9 cellular contexts compared by ENCODE assay signal in the genomic region with DNA sequence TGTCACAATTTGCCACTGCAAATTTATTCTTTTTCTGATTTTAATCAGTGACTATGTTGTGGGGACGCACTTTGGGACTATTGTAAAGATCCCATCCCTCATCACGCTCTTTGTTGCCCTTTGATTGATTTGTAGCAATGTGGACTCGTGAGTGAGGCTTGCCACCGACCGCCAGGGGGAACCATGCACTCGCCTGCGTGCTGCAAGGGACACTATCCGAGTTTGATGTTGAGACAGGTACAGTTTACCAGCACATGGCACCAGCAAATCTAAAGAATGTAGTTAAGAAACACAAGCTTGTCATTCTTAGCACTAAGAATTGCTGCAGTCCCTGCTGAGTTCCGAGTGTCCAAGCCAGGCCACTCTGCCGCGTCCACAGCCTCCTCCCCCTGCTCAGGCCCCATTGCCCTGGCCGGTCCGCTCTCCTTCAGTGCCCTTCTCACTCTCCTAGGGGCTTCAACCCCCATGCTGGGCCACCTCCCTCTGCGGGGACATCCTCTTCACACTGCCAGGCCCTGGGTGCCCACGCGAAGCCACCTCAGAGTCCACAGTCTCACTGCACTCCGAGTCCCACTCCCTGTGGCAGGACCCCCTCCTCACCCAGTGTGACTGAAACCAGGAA. TPM values are rescaled to one million over a fixed set of nuclear protein-coding genes. Genes with fewer than 3 reads are reported as not detected.
DNase-seq lines count a peak whose midpoint lies in the region; ATAC-seq, FAIRE-seq and TF ChIP-seq lines count a peak whose summit lies in the region.
"Had no signal": no experiment of that assay in that cellular context is flagged by ENCODE, and none has a peak within 500 bp of the region (broad histone marks: within the 10 kb centered on the region; RNA-seq: fewer than 3 reads in every experiment).

No MANE protein-coding gene starts in this region.

- H3K9ac ChIP-seq in ES-I3 (ENCODE audit: low read depth, low read length) (peak overlapping the region; percentile 4; the same call in 1 of the 2 replicates), MM.1S (ENCODE audit: low read length) (no peak overlapping the region), kidney (ENCODE audit: low read length in 2 of 2) (no peak overlapping the region)

- H3K9me3 ChIP-seq in ES-I3 (ENCODE audit: control insufficient read depth, insufficient read depth, low read length) (no peaks in the 10 kb centered on the region), MM.1S (replicated peaks; ENCODE audit: insufficient read depth, low read length) (no peaks in the 10 kb centered on the region), kidney (ENCODE audit: control insufficient read depth in 1 of 2, low read length in 2 of 2) (no peaks in the 10 kb centered on the region)

- H3K79me2 ChIP-seq in MM.1S (ENCODE audit: low read length) = no peaks in the 10 kb centered on the region

- DNase-seq in H54 (ENCODE audit: insufficient read length, low spot score) (peak; percentile 63), MM.1S (peak; percentile 77), cardiac fibroblast (ENCODE audit: low read depth in 2 of 2) (peak; percentile 61 to 63), kidney (peak; percentile 82)
- peak; percentile 67 for DNase-seq in stimulated activated CD4-positive, alpha-beta T cell treated with anti-CD3 and anti-CD28 coated beads, Interleukin-4, amount 100 ng/mL, for 1 hour

- ATAC-seq in GM21737 (IDR thresholded peaks at IDR 0.05; ENCODE audit: unreplicated experiment) = no peak

- H3K36me3 ChIP-seq in ES-I3 (ENCODE audit: insufficient read depth, low read length) = no peaks in the 10 kb centered on the region
- H3K36me3 ChIP-seq in MM.1S (replicated peaks; ENCODE audit: insufficient read depth, low read length) = no peaks in the 10 kb centered on the region
- H3K36me3 ChIP-seq in kidney (ENCODE audit: control insufficient read depth in 1 of 2, insufficient read depth in 2 of 2, low read length in 2 of 2) = no peaks in the 10 kb centered on the region

- TF ChIP-seq POLR2A in H54 (IDR thresholded peaks at IDR 0.05; ENCODE audit: low read depth, low read length) = no peak

- peak; percentile 97 for TF ChIP-seq CTCF in MM.1S (IDR thresholded peaks at IDR 0.05; ENCODE audit: low read length)
- peak; percentile 93 for TF ChIP-seq CTCF in VCaP (conservative IDR thresholded peaks at IDR 0.05)
- TF ChIP-seq CTCF in cardiac fibroblast (IDR thresholded peaks at IDR 0.05; ENCODE audit: low read depth, low read length) = peak; percentile 96
- TF ChIP-seq CTCF in kidney (IDR thresholded peaks at IDR 0.05; ENCODE audit: borderline replicate concordance, extremely low read depth, insufficient read depth) = peak; percentile 78

- peak overlapping the region; percentile 41; the same call in 1 of the 2 replicates for H3K4me2 ChIP-seq in MM.1S (ENCODE audit: low read depth, low read length)

- no peak overlapping the region for H3K4me3 ChIP-seq in MM.1S (ENCODE audit: low read length)
- H3K4me3 ChIP-seq in cardiac fibroblast (replicated peaks in 1 of 2; ENCODE audit: low read depth in 2 of 2, low read length in 2 of 2) = no peak overlapping the region
- no peak overlapping the region for H3K4me3 ChIP-seq in kidney (ENCODE audit: low read length in 2 of 2)

- no peak overlapping the region; the same call in 1 of the 2 replicates for H2AFZ ChIP-seq in MM.1S (ENCODE audit: low read length)

- H3F3A ChIP-seq in MM.1S (ENCODE audit: insufficient read depth, low read length) = peaks cover 6% of the 10 kb centered on the region; the same call in 1 of the 2 replicates

- H3K9me2 ChIP-seq in MM.1S (replicated peaks; ENCODE audit: insufficient read depth, low read length) = no peaks in the 10 kb centered on the region

- FAIRE-seq in H54 (lab: Jason Lieb, UNC) (no peak), kidney (lab: Jason Lieb, UNC) (no peak)

- no peak overlapping the region for H3K27ac ChIP-seq in MM.1S (ENCODE audit: low read length)
- H3K27ac ChIP-seq in VCaP = peak overlapping the region; percentile 86; the same call in 1 of the 2 replicates
- no peak overlapping the region for H3K27ac ChIP-seq in kidney (ENCODE audit: low read depth in 2 of 2, low read length in 2 of 2)

- intact Hi-C loops in kidney (cut with DNase I) = no loop called here

- H3K27me3 ChIP-seq in MM.1S (replicated peaks; ENCODE audit: insufficient read depth, low read length) = no peaks in the 10 kb centered on the region

- H3K4me1 ChIP-seq in ES-I3 (ENCODE audit: insufficient read depth, low read length) (no peaks in the 10 kb centered on the region), MM.1S (ENCODE audit: low read length) (peaks cover 16% of the 10 kb centered on the region), kidney (ENCODE audit: control insufficient read depth in 1 of 2, insufficient read depth in 1 of 2, low read depth in 1 of 2, low read length in 2 of 2) (peaks cover 0 to 2% of the 10 kb centered on the region in 2 donors)

- no peaks in the 10 kb centered on the region for H4K20me1 ChIP-seq in MM.1S (ENCODE audit: insufficient read depth, low read length)

RNA-seq across cellular contexts. Expression of a gene that starts 2.0 kb away (rescaled TPM):
- 0.13 TPM for total RNA-seq in kidney
- not detected for polyA plus RNA-seq in kidney (ENCODE audit: insufficient read depth, low read depth, low replicate concordance)
- total RNA-seq: lower leg skin had no signal

RNA-seq across cellular contexts. Expression of a gene that starts 48.5 kb away (rescaled TPM):
- total RNA-seq in kidney = not detected
- polyA plus RNA-seq in kidney (ENCODE audit: insufficient read depth, low read depth, low replicate concordance) = not detected
- total RNA-seq: lower leg skin had no signal

RNA-seq across cellular contexts. Expression of a gene that starts 49.9 kb away (rescaled TPM):
- 0.54 TPM for total RNA-seq in kidney
- 1.4 TPM for polyA plus RNA-seq in kidney (ENCODE audit: insufficient read depth, low read depth, low replicate concordance)
